8 cellular contexts compared by ENCODE assay signal in genomic region chr12:107760207-107760816, GRCh38. TPM values are rescaled to one million over a fixed set of nuclear protein-coding genes. Genes with fewer than 3 reads are reported as not detected.
A peak's percentile ranks its signal among the peaks of the same experiment; 100 is the strongest.
DNase-seq lines count a peak whose midpoint lies in the region; ATAC-seq, FAIRE-seq and TF ChIP-seq lines count a peak whose summit lies in the region.
"Had no signal": no experiment of that assay in that cellular context is flagged by ENCODE, and none has a peak within 500 bp of the region (broad histone marks: within the 10 kb centered on the region; RNA-seq: fewer than 3 reads in every experiment).

No MANE protein-coding gene starts in this region.

- no peaks in the 10 kb centered on the region for H3K9me2 ChIP-seq in HCT116 (ENCODE audit: insufficient read depth)

- CTCF ChIA-PET in HCT116 (lab: Charles Lee) = interaction anchor here (0.9 kb wide), 1 partner anchor 125 kb away, joined by 3 read pairs; no protein-coding TSS in a partner anchor
- CTCF ChIA-PET in activated CD8-positive, alpha-beta T cell treated with anti-CD3 and anti-CD28 coated beads, Interleukin-2, amount 10 ng/mL, durations not matched to agents 7 days and 5 days (lab: Charles Lee) = interaction anchor here (1.0 kb wide), 1 partner anchor 127 kb away, joined by 5 read pairs; no protein-coding TSS in a partner anchor

- ATAC-seq in HCT116 = peak; percentile 34
- ATAC-seq in activated CD8-positive, alpha-beta T cell treated with anti-CD3 and anti-CD28 coated beads, Interleukin-2, amount 10 ng/mL, durations not matched to agents 7 days and 5 days = peak; percentile 32

- H2AFZ ChIP-seq in HCT116 (ENCODE audit: low read depth, low read length, poor library complexity, severe bottlenecking) = no peak overlapping the region

- peak overlapping the region; percentile 87 for H3K4me3 Mint-ChIP-seq in activated CD8-positive, alpha-beta T cell treated with anti-CD3 and anti-CD28 coated beads, Interleukin-2, amount 10 ng/mL, durations not matched to agents 7 days and 5 days
- H3K4me3 Mint-ChIP-seq in nephron progenitor cell = peak overlapping the region; percentile 95

- POLR2A ChIA-PET in HCT116 (lab: Charles Lee) = no interaction called here
- POLR2A ChIA-PET in activated CD8-positive, alpha-beta T cell treated with anti-CD3 and anti-CD28 coated beads, Interleukin-2, amount 10 ng/mL, durations not matched to agents 7 days and 5 days (lab: Charles Lee) = interaction anchor here (0.5 to 1.0 kb wide), 2 partner anchors 75 to 110 kb away, joined by 3 read pairs; no protein-coding TSS in a partner anchor

- H4K20me1 ChIP-seq in HCT116 (ENCODE audit: insufficient read depth) = no peaks in the 10 kb centered on the region

- RAD21 ChIA-PET in HCT116 (lab: Charles Lee; ENCODE audit: low non-redundant PET in 1 of 2, low total read pairs in 2 of 2, uncharacterized antibody in 2 of 2, unreplicated experiment in 2 of 2) = no interaction called here

- TF ChIP-seq POLR2A in GM12891 (IDR thresholded peaks at IDR 0.05; ENCODE audit: low read depth, low read length) = no peak
- no peak for TF ChIP-seq POLR2A in HCT116 (IDR thresholded peaks at IDR 0.05; ENCODE audit: borderline replicate concordance, extremely low read depth, insufficient read depth, insufficient read length)
- TF ChIP-seq POLR2A in esophagus muscularis mucosa (IDR thresholded peaks at IDR 0.05; ENCODE audit: low read depth) = no peak

- peaks cover 18% of the 10 kb centered on the region in 2 experiments; a peak in 3 of 4 replicates for H3K36me3 ChIP-seq in HCT116 (ENCODE audit: control insufficient read depth in 1 of 2, insufficient read depth in 2 of 2, low read length in 2 of 2)
- peaks cover 15 to 24% (median 20%) of the 10 kb centered on the region in 4 donors for H3K36me3 ChIP-seq in esophagus muscularis mucosa

- WGBS in esophagus muscularis mucosa = 4% methylated on average over 20 of the region's 30 CpGs

- peak; percentile 47 for FAIRE-seq in GM12891 (lab: Jason Lieb, UNC)
- FAIRE-seq: colon had no signal

- peak overlapping the region; percentile 79 for H3K4me2 ChIP-seq in HCT116 (ENCODE audit: low read length)

- peak overlapping the region; percentile 77 for H3K9ac ChIP-seq in HCT116 (ENCODE audit: low read length)

- peak overlapping the region; percentile 85 to 91 for H3K4me3 ChIP-seq in HCT116 (replicated peaks in 1 of 2; ENCODE audit: low read depth in 1 of 2, low read length in 2 of 2)
- peak overlapping the region; percentile 82 to 91 (median 84) for H3K4me3 ChIP-seq in esophagus muscularis mucosa

- H3K4me1 ChIP-seq in HCT116 (ENCODE audit: control insufficient read depth in 1 of 2, insufficient read depth in 2 of 2, low read length in 2 of 2) (peaks cover 8 to 21% of the 10 kb centered on the region in 2 experiments), esophagus muscularis mucosa (peaks cover 23 to 42% (median 38%) of the 10 kb centered on the region in 4 donors)

- peaks cover 44% of the 10 kb centered on the region for H3K79me2 ChIP-seq in HCT116 (ENCODE audit: insufficient read depth, low read length)

- no peak for TF ChIP-seq RAD21 in HCT116 (IDR thresholded peaks at IDR 0.05; ENCODE audit: low read depth)

- peaks cover 32% of the 10 kb centered on the region for H3K4me1 Mint-ChIP-seq in activated CD8-positive, alpha-beta T cell treated with anti-CD3 and anti-CD28 coated beads, Interleukin-2, amount 10 ng/mL, durations not matched to agents 7 days and 5 days (ENCODE audit: low read depth)
- peaks cover 29% of the 10 kb centered on the region for H3K4me1 Mint-ChIP-seq in nephron progenitor cell

- no peak for TF ChIP-seq CTCF in HCT116 (IDR thresholded peaks at IDR 0.05 in 2 of 3, conservative IDR thresholded peaks at IDR 0.05 in 1 of 3; ENCODE audit: borderline replicate concordance in 1 of 3, insufficient read depth in 1 of 3, low read depth in 2 of 3, low read length in 2 of 3)
- no peak for TF ChIP-seq CTCF in esophagus muscularis mucosa (IDR thresholded peaks at IDR 0.05)
- TF ChIP-seq CTCF in nephron progenitor cell (IDR thresholded peaks at IDR 0.05) = no peak

- peak overlapping the region; percentile 86 for H3K27ac Mint-ChIP-seq in activated CD8-positive, alpha-beta T cell treated with anti-CD3 and anti-CD28 coated beads, Interleukin-2, amount 10 ng/mL, durations not matched to agents 7 days and 5 days
- H3K27ac Mint-ChIP-seq in nephron progenitor cell = peak overlapping the region; percentile 97

- H3K27me3 ChIP-seq in HCT116 (ENCODE audit: insufficient read depth, low read length) (no peaks in the 10 kb centered on the region), esophagus muscularis mucosa (no peaks in the 10 kb centered on the region)

- no peaks in the 10 kb centered on the region for H3K9me3 Mint-ChIP-seq in activated CD8-positive, alpha-beta T cell treated with anti-CD3 and anti-CD28 coated beads, Interleukin-2, amount 10 ng/mL, durations not matched to agents 7 days and 5 days (ENCODE audit: insufficient read depth)
- no peaks in the 10 kb centered on the region for H3K9me3 Mint-ChIP-seq in nephron progenitor cell

- no TSS peak for BruUV-seq in HCT116 (replicated peaks; lab: Mats Ljungman, UMichigan)

- H3K27me3 Mint-ChIP-seq in activated CD8-positive, alpha-beta T cell treated with anti-CD3 and anti-CD28 coated beads, Interleukin-2, amount 10 ng/mL, durations not matched to agents 7 days and 5 days (ENCODE audit: low read depth) = peaks cover 2% of the 10 kb centered on the region
- peaks cover 15% of the 10 kb centered on the region for H3K27me3 Mint-ChIP-seq in nephron progenitor cell (ENCODE audit: low read depth, poor library complexity)

- H3K9me3 ChIP-seq in HCT116 (ENCODE audit: control insufficient read depth in 1 of 2, insufficient read depth in 1 of 2, low read depth in 1 of 2, low read length in 2 of 2) = no peaks in the 10 kb centered on the region
- H3K9me3 ChIP-seq in esophagus muscularis mucosa = no peaks in the 10 kb centered on the region

- peak overlapping the region; percentile 72 for H3K27ac ChIP-seq in HCT116 (ENCODE audit: low read depth, low read length)
- H3K27ac ChIP-seq in esophagus muscularis mucosa (replicated peaks in 1 of 4) = peak overlapping the region; percentile 69 to 79 (median 77)

- peaks cover 17% of the 10 kb centered on the region for H3K36me3 Mint-ChIP-seq in activated CD8-positive, alpha-beta T cell treated with anti-CD3 and anti-CD28 coated beads, Interleukin-2, amount 10 ng/mL, durations not matched to agents 7 days and 5 days (ENCODE audit: low read depth)
- H3K36me3 Mint-ChIP-seq in nephron progenitor cell (ENCODE audit: low read depth) = peaks cover 11% of the 10 kb centered on the region

- DNase-seq in GM12891 (ENCODE audit: insufficient read length, low spot score) (no peak), HCT116 (ENCODE audit: low read depth, low spot score) (no peak), NAMALWA (ENCODE audit: low spot score) (peak; percentile 49), esophagus muscularis mucosa (ENCODE audit: extremely low spot score) (no peak), nephron progenitor cell (peak; percentile 42), ureter (ENCODE audit: low spot score) (peak; percentile 50)
- DNase-seq in activated CD8-positive, alpha-beta T cell treated with anti-CD3 and anti-CD28 coated beads, Interleukin-2, amount 10 ng/mL, durations not matched to agents 7 days and 5 days = peak; percentile 49

- TF ChIP-seq EP300 in esophagus muscularis mucosa (IDR thresholded peaks at IDR 0.05) = no peak

- intact Hi-C loops in HCT116 (cut with micrococcal nuclease) = loop anchor here (2.0 kb wide), 1 partner anchor 76 kb away; the partner anchor contains the start of gene PWP1
- intact Hi-C loops in esophagus muscularis mucosa (cut with DNase I) = loop anchor here (5.0 to 10.0 kb wide), 2 partner anchors 73 to 124 kb away; partner anchors contain the start of gene PWP1

TF ChIP-seq in GM12891, 5 proteins besides CTCF, POLR2A, EP300 and RAD21:
- TF ChIP-seq TAF1 (IDR thresholded peaks at IDR 0.05; ENCODE audit: low read depth, low read length) (no peak), POU2F2 (IDR thresholded peaks at IDR 0.05; ENCODE audit: low read depth, low read length) (no peak), POLR2AphosphoS5 (IDR thresholded peaks at IDR 0.05; ENCODE audit: low read depth, low read length) (no peak; the same call in 1 of the 2 replicates), PAX5 (IDR thresholded peaks at IDR 0.05; ENCODE audit: insufficient read depth, low read length, severe bottlenecking) (no peak), SPI1 (IDR thresholded peaks at IDR 0.05; ENCODE audit: low read depth, low read length) (no peak)
TF ChIP-seq in GM12891: peak in this region for 0.

TF ChIP-seq in HCT116, 20 proteins besides CTCF, POLR2A, EP300 and RAD21:
- TF ChIP-seq POLR2AphosphoS5 (IDR thresholded peaks at IDR 0.05; ENCODE audit: low read depth, low read length) (no peak), CEBPB (IDR thresholded peaks at IDR 0.05; ENCODE audit: low read depth) (no peak), SIN3A (IDR thresholded peaks at IDR 0.05; ENCODE audit: low read depth) (no peak; the same call in 1 of the 2 replicates), EZH2 (IDR thresholded peaks at IDR 0.05) (no peak)

RNA-seq across cellular contexts. Expression of gene PRDM4, which starts 0.6 kb away (rescaled TPM):
- polyA plus RNA-seq in GM12891 (2012; ENCODE audit: low read depth, missing spikeins) = 8.9 TPM
- 32.9 TPM for total RNA-seq in HCT116 (2021; ENCODE audit: unreplicated experiment)
- 22.3 and 23.1 TPM in 2 replicates for polyA plus RNA-seq in HCT116 (2012)
- total RNA-seq in activated CD8-positive, alpha-beta T cell treated with anti-CD3 and anti-CD28 coated beads, Interleukin-2, amount 10 ng/mL, durations not matched to agents 7 days and 5 days = 10 to 100 TPM; 24.1 to 24.9 TPM
- 10 to 100 TPM; 18.3 to 29.4 (median 26.8) TPM for total RNA-seq in esophagus muscularis mucosa
- 34.6 TPM for total RNA-seq in ureter

RNA-seq across cellular contexts. Expression of gene ASCL4, which starts 14.2 kb away (rescaled TPM):
- not detected for polyA plus RNA-seq in GM12891 (2012; ENCODE audit: low read depth, missing spikeins)
- total RNA-seq in HCT116 (2021; ENCODE audit: unreplicated experiment) = not detected
- polyA plus RNA-seq in HCT116 (2012) = not detected in 2 replicates
- not detected for total RNA-seq in activated CD8-positive, alpha-beta T cell treated with anti-CD3 and anti-CD28 coated beads, Interleukin-2, amount 10 ng/mL, durations not matched to agents 7 days and 5 days
- total RNA-seq in esophagus muscularis mucosa = not detected
- total RNA-seq in ureter = not detected

Comparison
In these comparisons a context has a peak if more than half of its experiments do, and no peak if none do; other contexts are left out.
1. DNase-seq: peak in NAMALWA (single experiment), activated CD8-positive, alpha-beta T cell treated with anti-CD3 and anti-CD28 coated beads, Interleukin-2, amount 10 ng/mL, durations not matched to agents 7 days and 5 days (single experiment), nephron progenitor cell (single experiment) and ureter (single experiment); none in GM12891 (single experiment), HCT116 (single experiment) and esophagus muscularis mucosa (single experiment).